ENCODE assay signal across 12 cellular contexts in the genomic region with DNA sequence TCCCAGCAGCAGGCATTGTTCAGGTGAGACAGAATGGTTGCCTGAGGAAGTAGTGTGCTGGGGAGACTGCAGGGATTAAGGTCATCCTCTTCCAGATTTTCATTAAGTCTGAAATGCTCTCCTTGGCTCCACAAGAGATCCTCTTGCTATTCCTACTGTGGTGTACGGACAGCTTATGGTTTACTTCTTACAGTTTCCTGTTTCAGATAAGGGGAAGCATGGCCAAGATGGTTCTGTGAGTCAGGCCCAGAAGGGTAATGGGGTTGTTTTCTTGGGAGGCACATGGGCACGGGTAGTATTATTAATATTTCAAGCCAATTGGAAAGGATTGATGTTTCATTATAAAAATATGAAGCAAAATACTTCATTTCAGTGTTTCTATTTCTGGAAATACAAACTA. TPM values are rescaled to one million over a fixed set of nuclear protein-coding genes. Genes with fewer than 3 reads are reported as not detected.
DNase-seq lines count a peak whose midpoint lies in the region; ATAC-seq and TF ChIP-seq lines count a peak whose summit lies in the region.
"Had no signal": no experiment of that assay in that cellular context is flagged by ENCODE, and none has a peak within 500 bp of the region (broad histone marks: within the 10 kb centered on the region; RNA-seq: fewer than 3 reads in every experiment).

No MANE protein-coding gene starts in this region.

- H3K9ac ChIP-seq in fibroblast of lung (ENCODE audit: insufficient read depth, low read length) = no peak overlapping the region

- H3K4me3 ChIP-seq in AG10803 (ENCODE audit: low read length) = no peak overlapping the region
- H3K4me3 ChIP-seq in fibroblast of lung (replicated peaks in 1 of 4; ENCODE audit: control extremely low read depth in 1 of 4, insufficient read depth in 1 of 4, low read depth in 3 of 4, low read length in 4 of 4) = no peak overlapping the region
- H3K4me3 ChIP-seq in neutrophil (ENCODE audit: low read depth in 1 of 2, low read length in 1 of 2) = no peak overlapping the region
- H3K4me3 ChIP-seq: skin epidermis had no signal

- no peaks in the 10 kb centered on the region for H3K27me3 Mint-ChIP-seq in stimulated activated naive CD8-positive, alpha-beta T cell treated with anti-CD3 and anti-CD28 coated beads, Interleukin-15, amount 100 ng/mL, for 72 hours
- H3K27me3 Mint-ChIP-seq: activated naive CD8-positive, alpha-beta T cell treated with anti-CD3 and anti-CD28 coated beads for 36 hours; CD4-positive, CD25-positive, alpha-beta regulatory T cell had no signal

- no peaks in the 10 kb centered on the region for H3K79me2 ChIP-seq in fibroblast of lung (ENCODE audit: control insufficient read depth, insufficient read depth, low read length)

- no peak for ATAC-seq in stimulated activated naive CD8-positive, alpha-beta T cell treated with anti-CD3 and anti-CD28 coated beads, Interleukin-15, amount 100 ng/mL, for 72 hours

- H3K27ac ChIP-seq in fibroblast of lung (ENCODE audit: insufficient read depth, low read length) = peak overlapping the region; percentile 35
- peak overlapping the region; percentile 37 for H3K27ac ChIP-seq in neutrophil

- peaks cover 11% of the 10 kb centered on the region for H3K4me1 ChIP-seq in fibroblast of lung (ENCODE audit: control insufficient read depth, extremely low read depth, insufficient read depth, low read length)
- H3K4me1 ChIP-seq in neutrophil (ENCODE audit: control insufficient read depth in 1 of 2, insufficient read depth in 1 of 2, low read depth in 1 of 2, low read length in 1 of 2) = peaks cover 22 to 26% of the 10 kb centered on the region in 2 experiments

- H3K27me3 ChIP-seq in fibroblast of lung (ENCODE audit: control insufficient read depth, insufficient read depth, low read length) = no peaks in the 10 kb centered on the region
- H3K27me3 ChIP-seq in neutrophil = no peaks in the 10 kb centered on the region

- TF ChIP-seq CTCF in AG10803 (conservative IDR thresholded peaks at IDR 0.05; ENCODE audit: low read length) = no peak
- TF ChIP-seq CTCF in fibroblast of lung (conservative IDR thresholded peaks at IDR 0.05 in 1 of 2, IDR thresholded peaks at IDR 0.05 in 1 of 2; ENCODE audit: low read depth in 1 of 2, low read length in 2 of 2) = no peak
- no peak for TF ChIP-seq CTCF in neutrophil (IDR thresholded peaks at IDR 0.05)

- peaks cover 1% of the 10 kb centered on the region for H3K36me3 ChIP-seq in fibroblast of lung (ENCODE audit: control insufficient read depth, insufficient read depth, low read length)
- H3K36me3 ChIP-seq in neutrophil = no peaks in the 10 kb centered on the region

- no peaks in the 10 kb centered on the region for H4K20me1 ChIP-seq in fibroblast of lung (ENCODE audit: control insufficient read depth, extremely low read depth, insufficient read depth, low read length)

- no peak overlapping the region for H2AFZ ChIP-seq in fibroblast of lung (ENCODE audit: low read length)

- H3K27ac Mint-ChIP-seq in stimulated activated naive CD8-positive, alpha-beta T cell treated with anti-CD3 and anti-CD28 coated beads, Interleukin-15, amount 100 ng/mL, for 72 hours = peak overlapping the region in 1 of 2 donors; percentile 80
- H3K27ac Mint-ChIP-seq: activated naive CD8-positive, alpha-beta T cell treated with anti-CD3 and anti-CD28 coated beads for 36 hours; CD4-positive, CD25-positive, alpha-beta regulatory T cell had no signal

- DNase-seq in AG10803 (ENCODE audit: low read depth) = peak; percentile 28
- DNase-seq in MV-4-11 (lab: John Stamatoyannopoulos, UW) = peak; percentile 57
- DNase-seq in fibroblast of lung (ENCODE audit: low read depth in 2 of 2) = peak; percentile 46 to 61
- no peak for DNase-seq in stimulated activated naive CD8-positive, alpha-beta T cell treated with anti-CD3 and anti-CD28 coated beads, Interleukin-15, amount 100 ng/mL, for 72 hours
- DNase-seq in T-helper 2 cell = no peak
- no peak for DNase-seq in SHP77 treated with DMSO at 0.1 percent for 48 hours (lab: John Stamatoyannopoulos, UW)
- DNase-seq in SIG-M5 (lab: John Stamatoyannopoulos, UW) = no peak
- DNase-seq: activated naive CD8-positive, alpha-beta T cell treated with anti-CD3 and anti-CD28 coated beads for 36 hours; CD4-positive, CD25-positive, alpha-beta regulatory T cell; NCI-H2081 treated with DMSO at 0.1 percent for 48 hours had no signal

- H3K9me3 ChIP-seq in fibroblast of lung (ENCODE audit: control insufficient read depth, insufficient read depth, low read depth, low read length) = no peaks in the 10 kb centered on the region
- no peaks in the 10 kb centered on the region for H3K9me3 ChIP-seq in neutrophil

- H3K4me3 Mint-ChIP-seq in stimulated activated naive CD8-positive, alpha-beta T cell treated with anti-CD3 and anti-CD28 coated beads, Interleukin-15, amount 100 ng/mL, for 72 hours = no peak overlapping the region
- H3K4me3 Mint-ChIP-seq: activated naive CD8-positive, alpha-beta T cell treated with anti-CD3 and anti-CD28 coated beads for 36 hours; CD4-positive, CD25-positive, alpha-beta regulatory T cell had no signal

- H3K4me2 ChIP-seq in fibroblast of lung (ENCODE audit: extremely low read depth, insufficient read depth, low read length) = no peak overlapping the region

- H3K4me1 Mint-ChIP-seq in stimulated activated naive CD8-positive, alpha-beta T cell treated with anti-CD3 and anti-CD28 coated beads, Interleukin-15, amount 100 ng/mL, for 72 hours = peaks cover 17% of the 10 kb centered on the region

- H3K9me3 Mint-ChIP-seq in stimulated activated naive CD8-positive, alpha-beta T cell treated with anti-CD3 and anti-CD28 coated beads, Interleukin-15, amount 100 ng/mL, for 72 hours = no peaks in the 10 kb centered on the region
- H3K9me3 Mint-ChIP-seq: activated naive CD8-positive, alpha-beta T cell treated with anti-CD3 and anti-CD28 coated beads for 36 hours; CD4-positive, CD25-positive, alpha-beta regulatory T cell had no signal

RNA-seq across cellular contexts. Expression of gene GLRX, which starts 42.9 kb away (rescaled TPM):
- 54.2 and 91.8 TPM in 2 replicates for total RNA-seq in fibroblast of lung
- 277 and 429 TPM in 2 replicates for polyA plus RNA-seq in fibroblast of lung
- 316 and 494 TPM in 2 replicates for polyA plus RNA-seq in fibroblast of lung (2012)
- polyA minus RNA-seq in fibroblast of lung (ENCODE audit: low replicate concordance) = 106 and 144 TPM in 2 replicates

RNA-seq across cellular contexts. Expression of gene RHOBTB3, which starts 48.5 kb away (rescaled TPM):
- 222 and 337 TPM in 2 replicates for total RNA-seq in fibroblast of lung
- 188 and 338 TPM in 2 replicates for polyA plus RNA-seq in fibroblast of lung
- polyA plus RNA-seq in fibroblast of lung (2012) = 86.7 and 178 TPM in 2 replicates
- 363 and 762 TPM in 2 replicates for polyA minus RNA-seq in fibroblast of lung (ENCODE audit: low replicate concordance)

Comparison
In these comparisons a context has a peak if more than half of its experiments do, and no peak if none do; other contexts are left out.
1. DNase-seq: peak in AG10803 (single experiment), MV-4-11 (single experiment) and fibroblast of lung (2 of 2); none in stimulated activated naive CD8-positive, alpha-beta T cell treated with anti-CD3 and anti-CD28 coated beads, Interleukin-15, amount 100 ng/mL, for 72 hours (0 of 2), T-helper 2 cell (0 of 5), SHP77 treated with DMSO at 0.1 percent for 48 hours (single experiment) and SIG-M5 (single experiment).